Comparison of ENCODE assay signal across 27 cellular contexts in genomic region chr20:35669681-35670080, GRCh38. TPM values are rescaled to one million over a fixed set of nuclear protein-coding genes. Genes with fewer than 3 reads are reported as not detected.
"Had no signal": no experiment of that assay in that cellular context is flagged by ENCODE, and none has a peak within 500 bp of the region (broad histone marks: within the 10 kb centered on the region; RNA-seq: fewer than 3 reads in every experiment).

No MANE protein-coding gene starts in this region.

- H3K9me3 Mint-ChIP-seq: endodermal cell; naive thymus-derived CD4-positive, alpha-beta T cell; nephron; neural progenitor cell; stimulated activated memory B cell treated with anti-CD40 and anti-IgM and Interleukin-4, amounts not matched to agents 10 μg/mL and 1 μg/mL and 100 μg/mL, for 72 hours; type B pancreatic cell had no signal

- H3K4me3 ChIP-seq: coronary artery, gastroesophageal sphincter, heart left ventricle, hepatocyte, left lung, neural progenitor cell, prostate gland, skin epidermis, spleen, testis, tibial artery had no signal

- H3K27ac ChIP-seq: coronary artery, epithelial cell of prostate, foreskin keratinocyte, gastroesophageal sphincter, heart left ventricle, hepatocyte, left lung, neural progenitor cell, prostate gland, skin epidermis, spleen, testis, tibial artery had no signal

- H3K27me3 ChIP-seq: foreskin keratinocyte, gastroesophageal sphincter, heart left ventricle, hepatocyte, left lung, neural progenitor cell, spleen, testis, tibial artery had no signal

- H3K4me1 ChIP-seq: foreskin keratinocyte, gastroesophageal sphincter, heart left ventricle, neural progenitor cell, prostate gland, testis, tibial artery had no signal

- H3K27me3 Mint-ChIP-seq: naive thymus-derived CD4-positive, alpha-beta T cell; stimulated activated memory B cell treated with anti-CD40 and anti-IgM and Interleukin-4, amounts not matched to agents 10 μg/mL and 1 μg/mL and 100 μg/mL, for 72 hours; type B pancreatic cell had no signal

- H3K79me2 ChIP-seq: hepatocyte had no signal

- H3K9ac ChIP-seq: neural progenitor cell had no signal

- H3K4me2 ChIP-seq: hepatocyte, neural progenitor cell had no signal

- DNase-seq: effector CD8-positive, alpha-beta T cell; endodermal cell; foreskin keratinocyte; heart left ventricle; kidney; left lung; mesendoderm; midbrain; naive thymus-derived CD4-positive, alpha-beta T cell; right cardiac atrium; spleen; stimulated activated CD4-positive, alpha-beta T cell treated with anti-CD3 and anti-CD28 coated beads, Interleukin-4, amount 100 ng/mL, for 4 hours; stimulated activated naive CD8-positive, alpha-beta T cell treated with anti-CD3 and anti-CD28 coated beads, Interleukin-15, Interleukin-2, amounts not matched to agents 100 U/mL and 50 U/mL, for 24 hours; substantia nigra; testis; tibial artery had no signal

- H3K4me3 Mint-ChIP-seq: endodermal cell; naive thymus-derived CD4-positive, alpha-beta T cell; nephron; neural progenitor cell; stimulated activated memory B cell treated with anti-CD40 and anti-IgM and Interleukin-4, amounts not matched to agents 10 μg/mL and 1 μg/mL and 100 μg/mL, for 72 hours; type B pancreatic cell had no signal

- ATAC-seq: esophagus mucosa; foreskin keratinocyte; gastroesophageal sphincter; heart left ventricle; left lung; naive thymus-derived CD4-positive, alpha-beta T cell; right cardiac atrium; stimulated activated memory B cell treated with anti-CD40 and anti-IgM and Interleukin-4, amounts not matched to agents 10 μg/mL and 1 μg/mL and 100 μg/mL, for 72 hours; stimulated activated naive CD8-positive, alpha-beta T cell treated with anti-CD3 and anti-CD28 coated beads, Interleukin-15, Interleukin-2, amounts not matched to agents 100 U/mL and 50 U/mL, for 24 hours had no signal

- H3K9me3 ChIP-seq: gastroesophageal sphincter, heart left ventricle, left lung, prostate gland, spleen, testis, tibial artery had no signal

- H2AFZ ChIP-seq: hepatocyte, neural progenitor cell had no signal

- H3K36me3 ChIP-seq: neural progenitor cell had no signal

- H3K27ac Mint-ChIP-seq: endodermal cell; nephron; neural progenitor cell; stimulated activated memory B cell treated with anti-CD40 and anti-IgM and Interleukin-4, amounts not matched to agents 10 μg/mL and 1 μg/mL and 100 μg/mL, for 72 hours; type B pancreatic cell had no signal

RNA-seq across cellular contexts. Expression of gene SPAG4, which starts 54.1 kb away (rescaled TPM):
- polyA plus RNA-seq: naive thymus-derived CD4-positive, alpha-beta T cell had no signal
